ENCODE assay signal across 1 cellular context in the genomic region with DNA sequence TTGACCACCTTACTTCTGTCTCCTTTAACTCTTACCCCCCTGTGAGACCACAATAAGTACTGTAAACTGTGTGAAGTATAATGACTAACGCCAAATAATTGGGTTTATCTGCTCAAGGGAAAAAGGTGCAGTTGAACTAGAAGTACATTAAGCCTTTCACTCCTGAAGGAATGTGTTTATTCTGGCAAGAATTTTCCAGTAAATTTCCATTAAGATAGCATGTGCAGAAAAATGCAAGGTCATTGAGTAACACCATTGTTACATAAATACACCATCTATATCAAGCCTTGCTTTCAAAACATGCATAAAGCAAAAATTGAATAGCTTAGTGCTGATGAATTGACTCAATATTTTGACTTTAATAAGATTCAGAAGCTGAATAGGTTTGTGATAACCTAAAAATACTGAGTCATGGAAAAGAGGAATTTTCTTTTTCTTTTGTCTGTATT.
TF ChIP-seq lines count a peak whose summit lies in the region.

No MANE protein-coding gene starts in this region.

TF ChIP-seq in GM12878, 131 proteins besides CTCF, POLR2A, EP300 and RAD21:
- TF ChIP-seq, protein P1, sequence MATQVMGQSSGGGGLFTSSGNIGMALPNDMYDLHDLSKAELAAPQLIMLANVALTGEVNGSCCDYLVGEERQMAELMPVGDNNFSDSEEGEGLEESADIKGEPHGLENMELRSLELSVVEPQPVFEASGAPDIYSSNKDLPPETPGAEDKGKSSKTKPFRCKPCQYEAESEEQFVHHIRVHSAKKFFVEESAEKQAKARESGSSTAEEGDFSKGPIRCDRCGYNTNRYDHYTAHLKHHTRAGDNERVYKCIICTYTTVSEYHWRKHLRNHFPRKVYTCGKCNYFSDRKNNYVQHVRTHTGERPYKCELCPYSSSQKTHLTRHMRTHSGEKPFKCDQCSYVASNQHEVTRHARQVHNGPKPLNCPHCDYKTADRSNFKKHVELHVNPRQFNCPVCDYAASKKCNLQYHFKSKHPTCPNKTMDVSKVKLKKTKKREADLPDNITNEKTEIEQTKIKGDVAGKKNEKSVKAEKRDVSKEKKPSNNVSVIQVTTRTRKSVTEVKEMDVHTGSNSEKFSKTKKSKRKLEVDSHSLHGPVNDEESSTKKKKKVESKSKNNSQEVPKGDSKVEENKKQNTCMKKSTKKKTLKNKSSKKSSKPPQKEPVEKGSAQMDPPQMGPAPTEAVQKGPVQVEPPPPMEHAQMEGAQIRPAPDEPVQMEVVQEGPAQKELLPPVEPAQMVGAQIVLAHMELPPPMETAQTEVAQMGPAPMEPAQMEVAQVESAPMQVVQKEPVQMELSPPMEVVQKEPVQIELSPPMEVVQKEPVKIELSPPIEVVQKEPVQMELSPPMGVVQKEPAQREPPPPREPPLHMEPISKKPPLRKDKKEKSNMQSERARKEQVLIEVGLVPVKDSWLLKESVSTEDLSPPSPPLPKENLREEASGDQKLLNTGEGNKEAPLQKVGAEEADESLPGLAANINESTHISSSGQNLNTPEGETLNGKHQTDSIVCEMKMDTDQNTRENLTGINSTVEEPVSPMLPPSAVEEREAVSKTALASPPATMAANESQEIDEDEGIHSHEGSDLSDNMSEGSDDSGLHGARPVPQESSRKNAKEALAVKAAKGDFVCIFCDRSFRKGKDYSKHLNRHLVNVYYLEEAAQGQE (IDR thresholded peaks at IDR 0.05; ENCODE audit: low read depth, low read length): no peak
- no peak for TF ChIP-seq IRF4 (IDR thresholded peaks at IDR 0.05; ENCODE audit: low read depth, low read length)
